ENCODE assay signal across 1 cellular context in genomic region chr14:34466691-34467090, GRCh38.
A peak's percentile ranks its signal among the peaks of the same experiment; 100 is the strongest.
TF ChIP-seq lines count a peak whose summit lies in the region.

No MANE protein-coding gene starts in this region.

TF ChIP-seq in HepG2, 621 proteins besides CTCF, POLR2A, EP300 and RAD21 (continued from another document):
- 0 out of 2 replicates have a peak, but pooled peaks have one; percentile 34 for TF ChIP-seq FOXO4 (CRISPR knock-in tag; conservative IDR thresholded peaks at IDR 0.05)
- 0 out of 2 replicates have a peak, but pooled peaks have one; percentile 32 for TF ChIP-seq ARID4A (CRISPR knock-in tag; IDR thresholded peaks at IDR 0.05; ENCODE audit: borderline replicate concordance)
- TF ChIP-seq NAIF1 (CRISPR knock-in tag; IDR thresholded peaks at IDR 0.05; ENCODE audit: borderline replicate concordance): no peak
- TF ChIP-seq ZNF12 (CRISPR knock-in tag; IDR thresholded peaks at IDR 0.05): peak; percentile 93
- no peak for TF ChIP-seq ZNF546 (CRISPR knock-in tag; conservative IDR thresholded peaks at IDR 0.05)
- no peak for TF ChIP-seq ZNF761 (CRISPR knock-in tag; conservative IDR thresholded peaks at IDR 0.05)
